21 cellular contexts compared by ENCODE assay signal in the genomic region with DNA sequence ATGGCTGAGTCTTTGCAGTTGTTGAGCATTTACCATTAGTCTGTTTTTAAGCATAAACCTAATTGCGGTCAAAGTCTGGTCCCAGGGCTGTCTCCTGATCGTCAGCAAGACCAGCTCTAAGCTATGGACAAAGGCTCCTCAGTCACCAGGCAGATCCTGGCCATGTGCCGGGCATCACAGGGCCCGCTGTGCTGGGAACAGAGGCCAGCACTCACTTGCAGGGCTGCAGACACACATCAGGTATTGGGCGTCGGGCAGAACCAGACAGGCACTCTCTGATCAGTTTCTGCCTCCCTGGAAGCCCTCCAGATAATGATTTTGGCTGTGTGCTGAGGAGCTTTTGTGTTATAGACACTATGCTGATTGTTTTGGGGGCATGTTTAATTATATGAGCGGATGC. TPM values are rescaled to one million over a fixed set of nuclear protein-coding genes. Genes with fewer than 3 reads are reported as not detected.
DNase-seq lines count a peak whose midpoint lies in the region; ATAC-seq and TF ChIP-seq lines count a peak whose summit lies in the region.
"Had no signal": no experiment of that assay in that cellular context is flagged by ENCODE, and none has a peak within 500 bp of the region (broad histone marks: within the 10 kb centered on the region; RNA-seq: fewer than 3 reads in every experiment).

No MANE protein-coding gene starts in this region.

- H3K36me3 Mint-ChIP-seq in endodermal cell (ENCODE audit: low read depth), result no peaks in the 10 kb centered on the region
- H3K36me3 Mint-ChIP-seq in nephron (ENCODE audit: low read depth), result no peaks in the 10 kb centered on the region

- H3K27ac Mint-ChIP-seq in endodermal cell, result no peak overlapping the region
- H3K27ac Mint-ChIP-seq in nephron, result peak overlapping the region; percentile 75 to 84 (median 81)

- H3K9me3 Mint-ChIP-seq in endodermal cell (no peaks in the 10 kb centered on the region), nephron (no peaks in the 10 kb centered on the region)
- H3K9me3 Mint-ChIP-seq: WTC11 had no signal

- no peak overlapping the region for H2AFZ ChIP-seq in ACC112 (ENCODE audit: low read length, unreplicated experiment)

- no peak for ATAC-seq in lower lobe of right lung
- no peak for ATAC-seq in GM21619 (IDR thresholded peaks at IDR 0.05; ENCODE audit: unreplicated experiment)
- ATAC-seq: WTC11 had no signal

- no peak overlapping the region for H3K4me3 ChIP-seq in ACC112 (ENCODE audit: low read depth, low read length)
- H3K4me3 ChIP-seq in endodermal cell (ENCODE audit: low read length), result no peak overlapping the region
- H3K4me3 ChIP-seq in lower lobe of right lung, result no peak overlapping the region
- H3K4me3 ChIP-seq in right atrium auricular region, result no peak overlapping the region
- H3K4me3 ChIP-seq: MG63, SK-N-MC, uterus had no signal

- H3K36me3 ChIP-seq in ACC112 (ENCODE audit: insufficient read depth, low read length) (no peaks in the 10 kb centered on the region), endodermal cell (ENCODE audit: control insufficient read depth, insufficient read depth, low read length) (no peaks in the 10 kb centered on the region), lower lobe of right lung (no peaks in the 10 kb centered on the region), right atrium auricular region (no peaks in the 10 kb centered on the region)
- H3K36me3 ChIP-seq: MG63, uterus had no signal

- H3K79me2 ChIP-seq in ACC112 (ENCODE audit: control insufficient read depth, insufficient read depth, low read length, unreplicated experiment), result peaks cover 10% of the 10 kb centered on the region

- H3K4me3 Mint-ChIP-seq in endodermal cell (no peak overlapping the region), nephron (no peak overlapping the region)
- H3K4me3 Mint-ChIP-seq: WTC11 had no signal

- H3K27me3 Mint-ChIP-seq in endodermal cell (ENCODE audit: insufficient read depth) (no peaks in the 10 kb centered on the region), nephron (ENCODE audit: low read depth) (peaks cover 7% of the 10 kb centered on the region)
- H3K27me3 Mint-ChIP-seq: progenitor cell of endocrine pancreas had no signal

- H3K9me3 ChIP-seq in endodermal cell (ENCODE audit: control insufficient read depth, low read length) (no peaks in the 10 kb centered on the region), lower lobe of right lung (no peaks in the 10 kb centered on the region), right atrium auricular region (no peaks in the 10 kb centered on the region)
- H3K9me3 ChIP-seq: MG63, uterus had no signal

- H3K27me3 ChIP-seq in ACC112 (ENCODE audit: insufficient read depth, low read length) (no peaks in the 10 kb centered on the region), endodermal cell (ENCODE audit: control insufficient read depth, insufficient read depth, low read length, poor library complexity, severe bottlenecking) (no peaks in the 10 kb centered on the region), lower lobe of right lung (ENCODE audit: low read depth) (no peaks in the 10 kb centered on the region), right atrium auricular region (no peaks in the 10 kb centered on the region)
- H3K27me3 ChIP-seq: MG63, uterus had no signal

- no peak overlapping the region for H3K9ac ChIP-seq in endodermal cell (ENCODE audit: extremely low read depth, low read length, poor library complexity, severe bottlenecking)

- intact Hi-C loops in lower lobe of right lung (cut with DNase I), result no loop called here

- H3K27ac ChIP-seq in ACC112 (ENCODE audit: low read depth, low read length) (peak overlapping the region; percentile 91), endodermal cell (ENCODE audit: low read depth, low read length) (no peak overlapping the region), lower lobe of right lung (no peak overlapping the region), right atrium auricular region (no peak overlapping the region)
- H3K27ac ChIP-seq: SK-N-MC, uterus had no signal

- peaks cover 12% of the 10 kb centered on the region for H3K4me1 Mint-ChIP-seq in endodermal cell
- H3K4me1 Mint-ChIP-seq in nephron, result peaks cover 40% of the 10 kb centered on the region

- H3K4me1 ChIP-seq in ACC112 (ENCODE audit: control insufficient read depth, insufficient read depth, low read length, unreplicated experiment), result peaks cover 41% of the 10 kb centered on the region
- peaks cover 10% of the 10 kb centered on the region for H3K4me1 ChIP-seq in endodermal cell (ENCODE audit: control insufficient read depth, insufficient read depth, low read length)
- peaks cover 26% of the 10 kb centered on the region for H3K4me1 ChIP-seq in lower lobe of right lung
- H3K4me1 ChIP-seq in right atrium auricular region, result peaks cover 0 to 13% of the 10 kb centered on the region in 2 donors
- H3K4me1 ChIP-seq: uterus had no signal

- DNase-seq in NCI-H345 treated with DMSO at 0.1 percent for 48 hours (lab: John Stamatoyannopoulos, UW; ENCODE audit: unreplicated experiment), result peak; percentile 14
- DNase-seq in endodermal cell, result peak; percentile 43
- DNase-seq in lower lobe of right lung, result no peak
- no peak for DNase-seq in right atrium auricular region (ENCODE audit: low spot score)
- no peak for DNase-seq in NCI-H187 treated with DMSO at 0.1 percent for 48 hours (lab: John Stamatoyannopoulos, UW)
- DNase-seq: activated T-cell treated with anti-CD3 and anti-CD28 coated beads, Interleukin-2, amount 50 U/mL, for 1 hour; amniotic stem cell; DND-41; effector memory CD4-positive, alpha-beta T cell; glutamatergic neuron; H7; NCI-H526; stimulated activated CD4-positive, alpha-beta T cell treated with anti-CD3 and anti-CD28 coated beads, Interleukin-2, amount 100 ng/mL, for 24 hours; uterus had no signal

- 90 to 100% methylated on average over 3 to 7 of the region's 7 CpGs for WGBS in endodermal cell (ENCODE audit: insufficient coverage in 1 of 2, insufficient read length in 1 of 2), 2 experiments

- TF ChIP-seq CTCF in endodermal cell (conservative IDR thresholded peaks at IDR 0.05) (no peak), nephron (IDR thresholded peaks at IDR 0.05; ENCODE audit: unreplicated experiment in 3 of 3) (no peak), lower lobe of right lung (IDR thresholded peaks at IDR 0.05) (no peak), right atrium auricular region (IDR thresholded peaks at IDR 0.05) (no peak)

RNA-seq across cellular contexts. Expression of a gene that starts 26.6 kb away (rescaled TPM):
- total RNA-seq in endodermal cell, result 10 to 100 TPM; 12.1 TPM
- 10.0 TPM for polyA plus RNA-seq in endodermal cell (2013, experiment 1 of 2)
- 9.6 TPM for polyA plus RNA-seq in endodermal cell (2013, experiment 2 of 2)
- 18.4 TPM for total RNA-seq in lower lobe of right lung
- total RNA-seq in right atrium auricular region, result 1 to 10 TPM; 3.2 to 6.6 TPM

Comparison
In these comparisons a context has a peak if more than half of its experiments do, and no peak if none do; other contexts are left out.
1. DNase-seq: peak in NCI-H345 treated with DMSO at 0.1 percent for 48 hours (single experiment) and endodermal cell (single experiment); none in lower lobe of right lung (single experiment), right atrium auricular region (single experiment) and NCI-H187 treated with DMSO at 0.1 percent for 48 hours (single experiment).